Comparison of ENCODE assay signal across 1 cellular context in genomic region chr7:50363327-50364060, GRCh38.
TF ChIP-seq lines count a peak whose summit lies in the region.

No MANE protein-coding gene starts in this region.

TF ChIP-seq in GM12878, 131 proteins besides CTCF, POLR2A, EP300 and RAD21 (continued from another document):
- no peak for TF ChIP-seq ZBTB33 (IDR thresholded peaks at IDR 0.05)
- no peak for TF ChIP-seq CHD1 (IDR thresholded peaks at IDR 0.05; ENCODE audit: low read depth, low read length)
- no peak for TF ChIP-seq SMAD1 (IDR thresholded peaks at IDR 0.05; ENCODE audit: low read depth, partially characterized antibody)
- TF ChIP-seq JUND (IDR thresholded peaks at IDR 0.05; ENCODE audit: low read depth, low read length), result no peak
- no peak for TF ChIP-seq SP1 (IDR thresholded peaks at IDR 0.05; ENCODE audit: low read depth, low read length)
- no peak for TF ChIP-seq CEBPZ (IDR thresholded peaks at IDR 0.05; ENCODE audit: low read depth, low read length)
- no peak for TF ChIP-seq HDGF (IDR thresholded peaks at IDR 0.05)
- TF ChIP-seq ZNF207 (IDR thresholded peaks at IDR 0.05; ENCODE audit: borderline replicate concordance), result no peak
- TF ChIP-seq TCF7 (IDR thresholded peaks at IDR 0.05; ENCODE audit: borderline replicate concordance), result no peak
- TF ChIP-seq PBX3 (IDR thresholded peaks at IDR 0.05; ENCODE audit: insufficient replicate concordance, low read depth, low read length), result no peak
- no peak for TF ChIP-seq NKRF (conservative IDR thresholded peaks at IDR 0.05)
- TF ChIP-seq BMI1 (IDR thresholded peaks at IDR 0.05; ENCODE audit: borderline replicate concordance), result no peak
- TF ChIP-seq BHLHE40 (IDR thresholded peaks at IDR 0.05; ENCODE audit: borderline replicate concordance in 1 of 2, low read depth in 2 of 2, low read length in 1 of 2), result no peak
- TF ChIP-seq MXI1 (IDR thresholded peaks at IDR 0.05; ENCODE audit: low read depth, low read length), result no peak
